Comparison of ENCODE assay signal across 15 cellular contexts in genomic region chr3:120429921-120430361, GRCh38. TPM values are rescaled to one million over a fixed set of nuclear protein-coding genes. Genes with fewer than 3 reads are reported as not detected.
DNase-seq lines count a peak whose midpoint lies in the region; ATAC-seq and TF ChIP-seq lines count a peak whose summit lies in the region.
"Had no signal": no experiment of that assay in that cellular context is flagged by ENCODE, and none has a peak within 500 bp of the region (broad histone marks: within the 10 kb centered on the region; RNA-seq: fewer than 3 reads in every experiment).

No MANE protein-coding gene starts in this region.

- no peak for TF ChIP-seq CTCF in brain microvascular endothelial cell (IDR thresholded peaks at IDR 0.05; ENCODE audit: low read depth, low read length, missing control alignments)
- TF ChIP-seq CTCF in lower lobe of right lung (IDR thresholded peaks at IDR 0.05) = no peak
- TF ChIP-seq CTCF in upper lobe of right lung (IDR thresholded peaks at IDR 0.05) = no peak

- no peaks in the 10 kb centered on the region for H3K36me3 Mint-ChIP-seq in stimulated activated effector memory CD8-positive, alpha-beta T cell treated with anti-CD3 and anti-CD28 coated beads, Interleukin-12 subunit alpha, Interleukin-12 subunit beta, amount 100 ng/mL, for 72 hours
- H3K36me3 Mint-ChIP-seq in activated naive CD4-positive, alpha-beta T cell treated with anti-CD3 and anti-CD28 coated beads, Interleukin-2, amount 50 U/mL, for 72 hours = no peaks in the 10 kb centered on the region

- H3K36me3 ChIP-seq in brain microvascular endothelial cell (replicated peaks) (peaks cover 57% of the 10 kb centered on the region), lower lobe of right lung (no peaks in the 10 kb centered on the region), upper lobe of right lung (no peaks in the 10 kb centered on the region)

- intact Hi-C loops in lower lobe of right lung (cut with DNase I) (no loop called here), upper lobe of right lung (cut with DNase I) (no loop called here)

- H3K27me3 ChIP-seq in brain microvascular endothelial cell (replicated peaks) = no peaks in the 10 kb centered on the region
- H3K27me3 ChIP-seq in lower lobe of right lung (ENCODE audit: low read depth) = no peaks in the 10 kb centered on the region
- no peaks in the 10 kb centered on the region for H3K27me3 ChIP-seq in upper lobe of right lung

- no peaks in the 10 kb centered on the region for H3K9me3 Mint-ChIP-seq in stimulated activated effector memory CD8-positive, alpha-beta T cell treated with anti-CD3 and anti-CD28 coated beads, Interleukin-12 subunit alpha, Interleukin-12 subunit beta, amount 100 ng/mL, for 72 hours
- H3K9me3 Mint-ChIP-seq in activated naive CD4-positive, alpha-beta T cell treated with anti-CD3 and anti-CD28 coated beads, Interleukin-2, amount 50 U/mL, for 72 hours = no peaks in the 10 kb centered on the region

- ATAC-seq in lower lobe of right lung (peak in 1 of 2 donors; percentile 33), upper lobe of right lung (no peak)
- no peak for ATAC-seq in stimulated activated effector memory CD8-positive, alpha-beta T cell treated with anti-CD3 and anti-CD28 coated beads, Interleukin-12 subunit alpha, Interleukin-12 subunit beta, amount 100 ng/mL, for 72 hours
- ATAC-seq in activated naive CD4-positive, alpha-beta T cell treated with anti-CD3 and anti-CD28 coated beads, Interleukin-2, amount 50 U/mL, for 72 hours = no peak
- ATAC-seq: K562, right cardiac atrium had no signal

- H3K4me1 ChIP-seq in lower lobe of right lung = peaks cover 52% of the 10 kb centered on the region
- H3K4me1 ChIP-seq in upper lobe of right lung = peaks cover 37% of the 10 kb centered on the region

- no peaks in the 10 kb centered on the region for H3K4me1 Mint-ChIP-seq in stimulated activated effector memory CD8-positive, alpha-beta T cell treated with anti-CD3 and anti-CD28 coated beads, Interleukin-12 subunit alpha, Interleukin-12 subunit beta, amount 100 ng/mL, for 72 hours

- DNase-seq in HS-27A (ENCODE audit: low read depth) (peak; percentile 39), brain microvascular endothelial cell (peak; percentile 38), lower lobe of right lung (no peak), upper lobe of right lung (no peak), NK-92 (lab: John Stamatoyannopoulos, UW; ENCODE audit: unreplicated experiment) (no peak)
- DNase-seq in stimulated activated effector memory CD8-positive, alpha-beta T cell treated with anti-CD3 and anti-CD28 coated beads, Interleukin-12 subunit alpha, Interleukin-12 subunit beta, amount 100 ng/mL, for 72 hours (ENCODE audit: low spot score in 2 of 2) = no peak
- DNase-seq in activated naive CD4-positive, alpha-beta T cell treated with anti-CD3 and anti-CD28 coated beads, Interleukin-2, amount 50 U/mL, for 72 hours (ENCODE audit: low spot score in 2 of 2) = no peak
- DNase-seq: Caco-2, erythroblast, NCI-H1436, NCI-H510A treated with DMSO at 0.1 percent for 48 hours, right cardiac atrium, T-helper 9 cell had no signal

- no peak overlapping the region for H3K27ac Mint-ChIP-seq in stimulated activated effector memory CD8-positive, alpha-beta T cell treated with anti-CD3 and anti-CD28 coated beads, Interleukin-12 subunit alpha, Interleukin-12 subunit beta, amount 100 ng/mL, for 72 hours
- H3K27ac Mint-ChIP-seq in activated naive CD4-positive, alpha-beta T cell treated with anti-CD3 and anti-CD28 coated beads, Interleukin-2, amount 50 U/mL, for 72 hours = no peak overlapping the region

- in situ Hi-C loops in brain microvascular endothelial cell (cut with HindIII; ENCODE audit: low pct_ligation_motif_present, low sequenced_read_pairs) = no loop called here

- H3K27ac ChIP-seq in brain microvascular endothelial cell (peak overlapping the region; percentile 56), lower lobe of right lung (peak overlapping the region; percentile 44), upper lobe of right lung (peak overlapping the region; percentile 18)
- H3K27ac ChIP-seq: RWPE1 had no signal

- H3K4me3 ChIP-seq in brain microvascular endothelial cell (ENCODE audit: low read depth, low read length) (no peak overlapping the region), lower lobe of right lung (no peak overlapping the region), upper lobe of right lung (no peak overlapping the region)
- H3K4me3 ChIP-seq: K562 had no signal

- H3K9me3 ChIP-seq in lower lobe of right lung (no peaks in the 10 kb centered on the region), upper lobe of right lung (no peaks in the 10 kb centered on the region)
- H3K9me3 ChIP-seq: Caco-2 had no signal

- no peak overlapping the region for H3K4me3 Mint-ChIP-seq in stimulated activated effector memory CD8-positive, alpha-beta T cell treated with anti-CD3 and anti-CD28 coated beads, Interleukin-12 subunit alpha, Interleukin-12 subunit beta, amount 100 ng/mL, for 72 hours

RNA-seq across cellular contexts. Expression of gene FSTL1, which starts 20.9 kb away (rescaled TPM):
- total RNA-seq in lower lobe of right lung (233 TPM), upper lobe of right lung (221 TPM)
- total RNA-seq in activated naive CD4-positive, alpha-beta T cell treated with anti-CD3 and anti-CD28 coated beads, Interleukin-2, amount 50 U/mL, for 72 hours = 1 to 10 TPM in 1 of 2 donors, under 1 TPM in 1; 0.39 to 3.0 TPM

Comparison
In these comparisons a context has a peak if more than half of its experiments do, and no peak if none do; other contexts are left out.
1. DNase-seq: peak in HS-27A (single experiment) and brain microvascular endothelial cell (single experiment); none in lower lobe of right lung (single experiment), upper lobe of right lung (single experiment), stimulated activated effector memory CD8-positive, alpha-beta T cell treated with anti-CD3 and anti-CD28 coated beads, Interleukin-12 subunit alpha, Interleukin-12 subunit beta, amount 100 ng/mL, for 72 hours (0 of 2), activated naive CD4-positive, alpha-beta T cell treated with anti-CD3 and anti-CD28 coated beads, Interleukin-2, amount 50 U/mL, for 72 hours (0 of 2) and NK-92 (single experiment).
2. RNA of gene FSTL1, which starts 20.9 kb away (total RNA-seq): 233 TPM in lower lobe of right lung (single experiment) and 221 TPM in upper lobe of right lung (single experiment); 0.39 to 3.0 TPM in activated naive CD4-positive, alpha-beta T cell treated with anti-CD3 and anti-CD28 coated beads, Interleukin-2, amount 50 U/mL, for 72 hours; every median in the first group is over 10 times any median in the second.
3. Peak in every context shown above with its lines, with median percentiles within 50 percentile points of each other: H3K27ac ChIP-seq.